21 cellular contexts compared by ENCODE assay signal in the genomic region with DNA sequence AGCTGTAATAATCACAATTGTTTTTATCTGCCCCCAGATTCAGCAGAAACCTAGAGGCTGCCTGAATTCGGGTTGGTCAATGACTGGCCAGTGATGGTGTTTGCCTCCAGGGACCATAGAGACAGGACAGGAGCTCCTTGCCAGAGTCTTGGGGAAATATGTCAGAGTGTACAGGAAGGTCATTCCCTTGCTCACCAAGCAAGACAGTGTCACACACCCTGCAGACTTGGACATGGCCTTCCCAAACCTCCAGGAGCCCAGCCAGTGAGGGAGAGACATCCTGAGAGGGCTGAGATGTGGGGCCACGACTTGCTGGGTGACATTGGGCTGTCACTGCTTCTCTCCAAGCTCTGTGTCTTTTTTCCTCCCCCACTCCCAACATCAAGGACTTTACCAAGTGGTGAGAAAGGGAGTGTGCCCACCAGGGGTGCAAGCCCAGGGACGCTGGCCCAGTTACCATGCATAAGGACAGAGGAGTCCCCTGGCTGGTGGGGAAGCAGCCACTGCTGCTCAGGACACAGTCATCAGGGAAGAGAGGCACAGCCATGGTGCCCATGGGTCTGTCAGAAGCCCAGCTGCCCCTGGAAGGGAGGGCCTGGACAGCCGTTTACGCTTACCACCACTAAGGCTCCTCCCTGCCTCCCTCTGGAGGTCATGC. TPM values are rescaled to one million over a fixed set of nuclear protein-coding genes. Genes with fewer than 3 reads are reported as not detected.
A peak's percentile ranks its signal among the peaks of the same experiment; 100 is the strongest.
DNase-seq lines count a peak whose midpoint lies in the region; ATAC-seq and TF ChIP-seq lines count a peak whose summit lies in the region.
"Had no signal": no experiment of that assay in that cellular context is flagged by ENCODE, and none has a peak within 500 bp of the region (broad histone marks: within the 10 kb centered on the region; RNA-seq: fewer than 3 reads in every experiment).

No MANE protein-coding gene starts in this region.

- peaks cover 78% of the 10 kb centered on the region for H3K4me1 ChIP-seq in BLaER1
- no peaks in the 10 kb centered on the region for H3K4me1 ChIP-seq in H9 (ENCODE audit: insufficient read depth, low read length)
- H3K4me1 ChIP-seq in endodermal cell (ENCODE audit: control insufficient read depth, insufficient read depth, low read length), result no peaks in the 10 kb centered on the region
- H3K4me1 ChIP-seq in neuronal stem cell (ENCODE audit: control insufficient read depth in 2 of 2, insufficient read depth in 1 of 2, low read depth in 1 of 2, low read length in 2 of 2), result peaks cover 0 to 2% of the 10 kb centered on the region in 2 donors
- no peaks in the 10 kb centered on the region for H3K4me1 ChIP-seq in colonic mucosa
- H3K4me1 ChIP-seq: A549, BE2C had no signal

- H3K18ac ChIP-seq in H9 (ENCODE audit: insufficient read length, low read depth, low read length) (no peak overlapping the region), neuronal stem cell (ENCODE audit: low read length) (peak overlapping the region; percentile 16)

- H4K20me1 ChIP-seq in BLaER1 (no peaks in the 10 kb centered on the region), H9 (ENCODE audit: control insufficient read depth, insufficient read depth, insufficient read length) (no peaks in the 10 kb centered on the region)

- no peak overlapping the region for H4K5ac ChIP-seq in H9 (ENCODE audit: insufficient read length, low read depth, low read length)

- WGBS in H9 (ENCODE audit: extremely low coverage, insufficient read length, low lambda C conversion rate), result no CpG with 5 or more reads among the region's 5 CpGs
- 78 to 92% methylated on average over 2 to 5 of the region's 5 CpGs for WGBS in endodermal cell (ENCODE audit: insufficient coverage in 1 of 2, insufficient read length in 1 of 2), 2 experiments
- WGBS in neuronal stem cell (ENCODE audit: extremely low coverage in 2 of 2, insufficient read length in 2 of 2, insufficient replicate concordance in 1 of 2), 2 donors, result no CpG with 5 or more reads among the region's 5 CpGs

- no peak overlapping the region for H3K27ac Mint-ChIP-seq in H9
- no peak overlapping the region for H3K27ac Mint-ChIP-seq in endodermal cell
- H3K27ac Mint-ChIP-seq in glutamatergic neuron (ENCODE audit: unreplicated experiment), result no peak overlapping the region
- H3K27ac Mint-ChIP-seq: CD4-positive, CD25-positive, alpha-beta regulatory T cell had no signal

- H3K23ac ChIP-seq in H9 (ENCODE audit: insufficient read length, low read depth, low read length) (no peak overlapping the region), neuronal stem cell (ENCODE audit: low read depth, low read length, poor library complexity) (no peak overlapping the region)

- H4K91ac ChIP-seq in H9 (ENCODE audit: insufficient read length, low read depth, low read length) (no peak overlapping the region), neuronal stem cell (ENCODE audit: low read depth, low read length, poor library complexity) (no peak overlapping the region)

- H3K14ac ChIP-seq in H9 (ENCODE audit: insufficient read depth, low read length) (no peak overlapping the region; the same call in 1 of the 2 replicates), neuronal stem cell (ENCODE audit: low read length) (peak overlapping the region; percentile 32)

- intact Hi-C loops in colonic mucosa (cut with DNase I), result no loop called here

- H3K36me3 ChIP-seq in BLaER1 (no peaks in the 10 kb centered on the region), endodermal cell (ENCODE audit: control insufficient read depth, insufficient read depth, low read length) (no peaks in the 10 kb centered on the region), neuronal stem cell (replicated peaks in 1 of 2; ENCODE audit: control insufficient read depth in 2 of 2, insufficient read depth in 2 of 2, low read length in 2 of 2) (no peaks in the 10 kb centered on the region), colonic mucosa (no peaks in the 10 kb centered on the region)
- H3K36me3 ChIP-seq: BE2C had no signal

- H2BK15ac ChIP-seq in H9 (ENCODE audit: low read depth, low read length), result no peak overlapping the region
- H2BK15ac ChIP-seq in neuronal stem cell (ENCODE audit: low read length), result no peak overlapping the region

- H2BK120ac ChIP-seq in H9 (ENCODE audit: low read depth, low read length, poor library complexity, severe bottlenecking) (no peak overlapping the region), neuronal stem cell (ENCODE audit: low read depth, low read length) (no peak overlapping the region)

- H3T11ph ChIP-seq in H9 (ENCODE audit: low read length), result no peak overlapping the region

- no peak for ATAC-seq in activated T-cell treated with anti-CD3 and anti-CD28 coated beads, Interleukin-2, amount 50 U/mL, for 4 hours
- ATAC-seq in HG03108 (IDR thresholded peaks at IDR 0.05; ENCODE audit: unreplicated experiment), result no peak
- ATAC-seq: A549 had no signal

- no peak overlapping the region for H3K9ac ChIP-seq in BLaER1
- no peak overlapping the region for H3K9ac ChIP-seq in H9 (ENCODE audit: extremely low read depth, insufficient read length, low read length)
- H3K9ac ChIP-seq in endodermal cell (ENCODE audit: extremely low read depth, low read length, poor library complexity, severe bottlenecking), result no peak overlapping the region
- H3K9ac ChIP-seq in neuronal stem cell (ENCODE audit: low read depth, low read length, poor library complexity), result no peak overlapping the region
- H3K9ac ChIP-seq in colonic mucosa (ENCODE audit: low read depth in 2 of 2, low read length in 2 of 2), result no peak overlapping the region
- H3K9ac ChIP-seq: KMS-11 had no signal

- H3K9me3 ChIP-seq in BLaER1 (peaks cover 23% of the 10 kb centered on the region), H9 (ENCODE audit: control insufficient read depth, low read depth, low read length) (no peaks in the 10 kb centered on the region), endodermal cell (ENCODE audit: control insufficient read depth, low read length) (no peaks in the 10 kb centered on the region), neuronal stem cell (replicated peaks in 1 of 2; ENCODE audit: control insufficient read depth in 2 of 2, insufficient read depth in 1 of 2, low read depth in 1 of 2, low read length in 2 of 2) (no peaks in the 10 kb centered on the region), colonic mucosa (no peaks in the 10 kb centered on the region)
- H3K9me3 ChIP-seq: BE2C had no signal

- H3K9me3 Mint-ChIP-seq in H9 (peaks cover 7 to 11% of the 10 kb centered on the region in 2 experiments), endodermal cell (peaks cover 7% of the 10 kb centered on the region), glutamatergic neuron (ENCODE audit: unreplicated experiment) (no peaks in the 10 kb centered on the region)
- H3K9me3 Mint-ChIP-seq in activated T-cell treated with anti-CD3 and anti-CD28 coated beads, Interleukin-2, amount 50 U/mL, for 4 hours, result peaks cover 10% of the 10 kb centered on the region

- no peaks in the 10 kb centered on the region for H3K79me1 ChIP-seq in H9 (ENCODE audit: insufficient read depth, low read depth, low read length, poor library complexity, severe bottlenecking)
- H3K79me1 ChIP-seq in neuronal stem cell (ENCODE audit: low read depth, low read length), result no peaks in the 10 kb centered on the region

- no peak overlapping the region for H3K56ac ChIP-seq in H9 (ENCODE audit: insufficient read length, low read depth, low read length)

- DNase-seq in H9 (peak; percentile 22), endodermal cell (peak; percentile 43), neuronal stem cell (ENCODE audit: low spot score) (no peak), colonic mucosa (no peak), glutamatergic neuron (no peak)
- no peak for DNase-seq in activated T-cell treated with anti-CD3 and anti-CD28 coated beads, Interleukin-2, amount 50 U/mL, for 4 hours
- DNase-seq: BE2C; CD4-positive, CD25-positive, alpha-beta regulatory T cell; DMS79; HCEC 1CT; NCI-H1105; NCI-H2081; NCI-H2171; NCI-H524 treated with DMSO at 0.1 percent for 48 hours; SHP77 had no signal

- H3K4me1 Mint-ChIP-seq in H9 (peaks cover 9% of the 10 kb centered on the region in 2 experiments), endodermal cell (peaks cover 15% of the 10 kb centered on the region), glutamatergic neuron (ENCODE audit: low read depth, unreplicated experiment) (peaks cover 2% of the 10 kb centered on the region)
- peaks cover 5% of the 10 kb centered on the region for H3K4me1 Mint-ChIP-seq in activated T-cell treated with anti-CD3 and anti-CD28 coated beads, Interleukin-2, amount 50 U/mL, for 4 hours (ENCODE audit: low read depth)

- H2AFZ ChIP-seq in H9 (ENCODE audit: low read length) (no peak overlapping the region), neuronal stem cell (ENCODE audit: low read length) (no peak overlapping the region)

- H2BK5ac ChIP-seq in H9 (ENCODE audit: insufficient read length, low read length) (no peak overlapping the region), neuronal stem cell (ENCODE audit: low read length) (no peak overlapping the region)

- H3K4me3 Mint-ChIP-seq in H9 (no peak overlapping the region), endodermal cell (no peak overlapping the region), glutamatergic neuron (ENCODE audit: unreplicated experiment) (no peak overlapping the region)
- no peak overlapping the region for H3K4me3 Mint-ChIP-seq in activated T-cell treated with anti-CD3 and anti-CD28 coated beads, Interleukin-2, amount 50 U/mL, for 4 hours
- H3K4me3 Mint-ChIP-seq: CD4-positive, CD25-positive, alpha-beta regulatory T cell had no signal

- H3K4me2 ChIP-seq in BLaER1, result no peak overlapping the region
- no peak overlapping the region for H3K4me2 ChIP-seq in H9 (ENCODE audit: insufficient read depth, insufficient read length, low read length)
- no peak overlapping the region for H3K4me2 ChIP-seq in neuronal stem cell (ENCODE audit: insufficient read depth, low read length, poor library complexity, severe bottlenecking)
- H3K4me2 ChIP-seq: A549, KMS-11 had no signal

- TF ChIP-seq CTCF in H9 (conservative IDR thresholded peaks at IDR 0.05), result no peak; the same call in 2 of the 3 replicates
- no peak for TF ChIP-seq CTCF in endodermal cell (conservative IDR thresholded peaks at IDR 0.05)
- no peak for TF ChIP-seq CTCF in colonic mucosa (IDR thresholded peaks at IDR 0.05)
- no peak for TF ChIP-seq CTCF in glutamatergic neuron (IDR thresholded peaks at IDR 0.05; ENCODE audit: partially characterized antibody, unreplicated experiment)

- no peak overlapping the region for H4K8ac ChIP-seq in H9 (replicated peaks; ENCODE audit: insufficient read length, low read depth, low read length)
- H4K8ac ChIP-seq in neuronal stem cell (ENCODE audit: low read depth, low read length), result no peak overlapping the region

- H3K27me3 Mint-ChIP-seq in H9 (ENCODE audit: low read depth) (peaks cover 65% of the 10 kb centered on the region), endodermal cell (ENCODE audit: insufficient read depth) (peaks cover 21% of the 10 kb centered on the region), glutamatergic neuron (ENCODE audit: unreplicated experiment) (peaks cover 4% of the 10 kb centered on the region)
- peaks cover 20% of the 10 kb centered on the region for H3K27me3 Mint-ChIP-seq in activated T-cell treated with anti-CD3 and anti-CD28 coated beads, Interleukin-2, amount 50 U/mL, for 4 hours (ENCODE audit: low read depth)

- no peak overlapping the region for H3K4me3 ChIP-seq in BLaER1
- H3K4me3 ChIP-seq in endodermal cell (ENCODE audit: low read length), result no peak overlapping the region
- H3K4me3 ChIP-seq in neuronal stem cell (ENCODE audit: low read length in 2 of 2), result no peak overlapping the region
- H3K4me3 ChIP-seq in colonic mucosa, result no peak overlapping the region
- H3K4me3 ChIP-seq: A549, SK-N-MC had no signal

- no peak overlapping the region for H2BK20ac ChIP-seq in H9 (ENCODE audit: low read depth, low read length, poor library complexity, severe bottlenecking)

- no peaks in the 10 kb centered on the region for H3K79me2 ChIP-seq in H9 (ENCODE audit: insufficient read depth, low read length)

- no peak overlapping the region for H2AK5ac ChIP-seq in H9 (ENCODE audit: insufficient read length, low read length)
- H2AK5ac ChIP-seq in neuronal stem cell (ENCODE audit: low read depth, low read length), result no peak overlapping the region

- H3K27me3 ChIP-seq in BLaER1 (no peaks in the 10 kb centered on the region), H9 (ENCODE audit: insufficient read depth, low read length) (no peaks in the 10 kb centered on the region; the same call in 1 of the 2 replicates), endodermal cell (ENCODE audit: control insufficient read depth, insufficient read depth, low read length, poor library complexity, severe bottlenecking) (no peaks in the 10 kb centered on the region), neuronal stem cell (ENCODE audit: control insufficient read depth in 3 of 3, insufficient read depth in 3 of 3, low read depth in 1 of 3, low read length in 3 of 3) (peaks cover 0 to 19% (median 0%) of the 10 kb centered on the region in 3 experiments), colonic mucosa (no peaks in the 10 kb centered on the region)
- H3K27me3 ChIP-seq: BE2C had no signal

- no peaks in the 10 kb centered on the region for H3K23me2 ChIP-seq in H9 (ENCODE audit: insufficient read length, low read depth, low read length, poor library complexity, severe bottlenecking)

- H3K27ac ChIP-seq in BLaER1, result peak overlapping the region; percentile 96; the same call in 1 of the 2 replicates
- no peak overlapping the region for H3K27ac ChIP-seq in H9 (ENCODE audit: insufficient read length, low read depth, low read length)
- H3K27ac ChIP-seq in endodermal cell (ENCODE audit: low read depth, low read length), result no peak overlapping the region
- no peak overlapping the region for H3K27ac ChIP-seq in neuronal stem cell (replicated peaks; ENCODE audit: low read length)
- H3K27ac ChIP-seq in colonic mucosa, result no peak overlapping the region
- H3K27ac ChIP-seq: A549, KMS-11, SK-N-MC had no signal

- peaks cover 0 to 6% (median 6%) of the 10 kb centered on the region in 3 experiments; a peak in 5 of 7 replicates for H3K36me3 Mint-ChIP-seq in H9 (ENCODE audit: insufficient read depth in 1 of 3, low read depth in 3 of 3)
- H3K36me3 Mint-ChIP-seq in endodermal cell (ENCODE audit: low read depth), result no peaks in the 10 kb centered on the region
- H3K36me3 Mint-ChIP-seq in activated T-cell treated with anti-CD3 and anti-CD28 coated beads, Interleukin-2, amount 50 U/mL, for 4 hours (ENCODE audit: insufficient read depth), result no peaks in the 10 kb centered on the region
- H3K36me3 Mint-ChIP-seq in glutamatergic neuron (ENCODE audit: unreplicated experiment), result peaks cover 13% of the 10 kb centered on the region

- H3K4ac ChIP-seq in H9 (ENCODE audit: low read depth, low read length), result no peak overlapping the region
- H3K4ac ChIP-seq in neuronal stem cell (ENCODE audit: low read length), result no peak overlapping the region

- H2BK12ac ChIP-seq in H9 (ENCODE audit: insufficient read length, low read depth, low read length) (no peak overlapping the region), neuronal stem cell (ENCODE audit: low read length) (no peak overlapping the region)

RNA-seq across cellular contexts. Expression of a gene that starts 25.3 kb away (rescaled TPM):
- not detected in 2 replicates for total RNA-seq in H9 (2021)
- total RNA-seq in endodermal cell, result not detected
- polyA plus RNA-seq in endodermal cell (2013, experiment 1 of 2), result not detected
- not detected for polyA plus RNA-seq in endodermal cell (2013, experiment 2 of 2)
- 0.08 TPM for polyA plus RNA-seq in neuronal stem cell (2013, experiment 1 of 2)
- 0.06 TPM for polyA plus RNA-seq in neuronal stem cell (2013, experiment 2 of 2)
- not detected for total RNA-seq in activated T-cell treated with anti-CD3 and anti-CD28 coated beads, Interleukin-2, amount 50 U/mL, for 4 hours
- not detected for total RNA-seq in colonic mucosa
- 0.25 TPM for total RNA-seq in glutamatergic neuron (ENCODE audit: unreplicated experiment)
- total RNA-seq: CD4-positive, CD25-positive, alpha-beta regulatory T cell; RPMI7951 had no signal
- polyA plus RNA-seq: A549; CD4-positive, CD25-positive, alpha-beta regulatory T cell had no signal

RNA-seq across cellular contexts. Expression of a gene that starts 40.3 kb away (rescaled TPM):
- total RNA-seq in H9 (2021) (not detected in 2 replicates), endodermal cell (not detected), colonic mucosa (1 to 10 TPM in 1 of 2 donors, under 1 TPM in 1; 0.16 to 1.2 TPM), glutamatergic neuron (ENCODE audit: unreplicated experiment) (15.4 TPM)
- polyA plus RNA-seq in endodermal cell (2013, experiment 1 of 2), result 1.1 TPM
- 1.1 TPM for polyA plus RNA-seq in endodermal cell (2013, experiment 2 of 2)
- 0.03 TPM for polyA plus RNA-seq in neuronal stem cell (2013, experiment 1 of 2)
- polyA plus RNA-seq in neuronal stem cell (2013, experiment 2 of 2), result not detected
- total RNA-seq in activated T-cell treated with anti-CD3 and anti-CD28 coated beads, Interleukin-2, amount 50 U/mL, for 4 hours, result not detected
- total RNA-seq: CD4-positive, CD25-positive, alpha-beta regulatory T cell; RPMI7951 had no signal
- polyA plus RNA-seq: A549; CD4-positive, CD25-positive, alpha-beta regulatory T cell had no signal

RNA-seq across cellular contexts. Expression of a gene that starts 44.1 kb away (rescaled TPM):
- total RNA-seq in H9 (2021), result not detected in 2 replicates
- total RNA-seq in endodermal cell, result not detected
- polyA plus RNA-seq in endodermal cell (2013, experiment 1 of 2), result 2.6 TPM
- 2.5 TPM for polyA plus RNA-seq in endodermal cell (2013, experiment 2 of 2)
- polyA plus RNA-seq in neuronal stem cell (2013, experiment 1 of 2), result 0.07 TPM
- 0.06 TPM for polyA plus RNA-seq in neuronal stem cell (2013, experiment 2 of 2)
- total RNA-seq in activated T-cell treated with anti-CD3 and anti-CD28 coated beads, Interleukin-2, amount 50 U/mL, for 4 hours, result not detected
- total RNA-seq in colonic mucosa, result under 1 TPM in 1 of 2 donors, not detected in 1; 0.42 TPM
- 21.5 TPM for total RNA-seq in glutamatergic neuron (ENCODE audit: unreplicated experiment)
- total RNA-seq: CD4-positive, CD25-positive, alpha-beta regulatory T cell; RPMI7951 had no signal
- polyA plus RNA-seq: A549; CD4-positive, CD25-positive, alpha-beta regulatory T cell had no signal

Comparison
In these comparisons a context has a peak if more than half of its experiments do, and no peak if none do; other contexts are left out.
1. DNase-seq: peak in H9 (single experiment) and endodermal cell (single experiment); none in neuronal stem cell (single experiment), activated T-cell treated with anti-CD3 and anti-CD28 coated beads, Interleukin-2, amount 50 U/mL, for 4 hours (single experiment), colonic mucosa (single experiment) and glutamatergic neuron (single experiment).
2. RNA of a gene that starts 44.1 kb away (total RNA-seq): 21.5 TPM in glutamatergic neuron (single experiment); 0.42 TPM in colonic mucosa, not detected in H9, not detected in endodermal cell and not detected in activated T-cell treated with anti-CD3 and anti-CD28 coated beads, Interleukin-2, amount 50 U/mL, for 4 hours; every median in the first group is over 10 times any median in the second.